ENCODE assay signal across 13 cellular contexts in the genomic region with DNA sequence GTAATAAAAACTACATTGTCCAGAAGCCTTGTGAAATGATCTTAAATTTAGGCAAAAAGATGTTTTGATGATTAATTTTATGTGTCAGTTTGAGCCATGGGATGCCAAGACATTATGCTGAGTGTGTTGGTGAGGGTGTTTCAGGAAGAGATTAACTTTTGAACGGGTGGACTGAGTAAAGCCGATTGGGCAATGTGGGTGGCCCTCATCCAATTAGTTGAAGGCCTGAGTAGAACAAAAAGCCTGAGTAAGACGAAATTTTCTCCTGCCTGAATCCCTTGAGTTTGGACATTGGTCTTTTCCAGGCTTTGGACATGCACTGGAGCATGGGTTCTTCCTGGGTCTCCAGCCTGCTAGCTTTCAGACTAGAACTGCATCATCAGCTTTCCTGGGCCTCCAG.
DNase-seq lines count a peak whose midpoint lies in the region; ATAC-seq, FAIRE-seq and TF ChIP-seq lines count a peak whose summit lies in the region.
"Had no signal": no experiment of that assay in that cellular context is flagged by ENCODE, and none has a peak within 500 bp of the region (broad histone marks: within the 10 kb centered on the region; RNA-seq: fewer than 3 reads in every experiment).

No MANE protein-coding gene starts in this region.

- no peak for TF ChIP-seq CTCF in lung (IDR thresholded peaks at IDR 0.05; ENCODE audit: control extremely low read depth, extremely low read depth)
- TF ChIP-seq CTCF in transverse colon (IDR thresholded peaks at IDR 0.05), result no peak

- no peak overlapping the region for H3K27ac ChIP-seq in lung (ENCODE audit: low read depth in 1 of 2, low read length in 1 of 2)
- peak overlapping the region in 1 of 4 donors; percentile 8 for H3K27ac ChIP-seq in transverse colon

- H3K4me3 ChIP-seq in lung (no peak overlapping the region), transverse colon (no peak overlapping the region)

- no peak for TF ChIP-seq POLR2A in transverse colon (IDR thresholded peaks at IDR 0.05)

- H3K36me3 ChIP-seq in lung (ENCODE audit: control insufficient read depth in 2 of 2, insufficient read depth in 2 of 2, low read length in 2 of 2) (no peaks in the 10 kb centered on the region), transverse colon (no peaks in the 10 kb centered on the region)

- no peaks in the 10 kb centered on the region for H3K27me3 ChIP-seq in lung (ENCODE audit: control insufficient read depth, insufficient read depth)
- peaks cover 53% of the 10 kb centered on the region for H3K27me3 ChIP-seq in transverse colon

- H3K9me3 ChIP-seq in lung (ENCODE audit: control insufficient read depth in 2 of 2, insufficient read depth in 1 of 2, low read length in 1 of 2) (no peaks in the 10 kb centered on the region), transverse colon (no peaks in the 10 kb centered on the region)
- H3K9me3 ChIP-seq: Caco-2 had no signal

- DNase-seq in RKO (ENCODE audit: low spot score), result peak; percentile 4
- DNase-seq in lung (ENCODE audit: low spot score), result peak; percentile 57
- peak; percentile 26 for DNase-seq in transverse colon
- DNase-seq in GOT3 (lab: John Stamatoyannopoulos, UW), result no peak
- DNase-seq in frontal cortex (ENCODE audit: low spot score in 2 of 2), result no peak
- no peak for DNase-seq in NCI-H2196 (lab: John Stamatoyannopoulos, UW; ENCODE audit: unreplicated experiment)
- DNase-seq: activated CD4-positive, CD25-positive, alpha-beta regulatory T cell; activated T-cell treated with anti-CD3 and anti-CD28 coated beads, Interleukin-2, amount 50 U/mL, for 24 hours; Caco-2; NCI-H1105 treated with DMSO at 0.1 percent for 48 hours; NCI-H774; nucleus accumbens had no signal

- H3K4me1 ChIP-seq in lung (ENCODE audit: control insufficient read depth in 2 of 2, insufficient read depth in 2 of 2, low read length in 2 of 2) (peaks cover 1 to 25% of the 10 kb centered on the region in 2 donors), transverse colon (peaks cover 0 to 16% (median 3%) of the 10 kb centered on the region in 4 donors)

- in situ Hi-C loops in transverse colon (cut with MboI; ENCODE audit: low pct_ligation_motif_present in 1 of 4, low pct_unique_long_range_greater_than_20kb in 1 of 4, low sequenced_read_pairs in 3 of 4), result no loop called here

- 59 to 68% methylated on average over 3 of the region's 3 CpGs for WGBS in lung, 2 donors
- 47 to 66% methylated on average over 3 of the region's 3 CpGs for WGBS in transverse colon (ENCODE audit: low coverage in 1 of 2), 2 donors

- ATAC-seq in esophagus mucosa, result peak; percentile 92
- peak; percentile 58 for ATAC-seq in lung (ENCODE audit: insufficient read depth, low FRiP score)

- no peak for FAIRE-seq in frontal cortex (lab: Jason Lieb, UNC)

- intact Hi-C loops in transverse colon (cut with DNase I; ENCODE audit: low total_unique reads), result no loop called here

- TF ChIP-seq EP300 in transverse colon (IDR thresholded peaks at IDR 0.05; ENCODE audit: low read depth), result no peak

Comparison
In these comparisons a context has a peak if more than half of its experiments do, and no peak if none do; other contexts are left out.
1. DNase-seq: peak in RKO (single experiment), lung (single experiment) and transverse colon (single experiment); none in GOT3 (single experiment), frontal cortex (0 of 2) and NCI-H2196 (single experiment).